Comparison of ENCODE assay signal across 1 cellular context in genomic region chr15:65940618-65940909, GRCh38.
TF ChIP-seq lines count a peak whose summit lies in the region.

No MANE protein-coding gene starts in this region.

TF ChIP-seq in GM23338, 12 proteins besides CTCF, POLR2A, EP300 and RAD21 (continued from another document):
- TF ChIP-seq ETS1 (IDR thresholded peaks at IDR 0.05) = no peak
- no peak for TF ChIP-seq NANOG (IDR thresholded peaks at IDR 0.05; ENCODE audit: borderline replicate concordance)
- TF ChIP-seq ZNF114 (CRISPR knock-in tag; IDR thresholded peaks at IDR 0.05) = no peak
- TF ChIP-seq JUNB (IDR thresholded peaks at IDR 0.05; ENCODE audit: unreplicated experiment) = no peak
- TF ChIP-seq ZNF331 (CRISPR knock-in tag; IDR thresholded peaks at IDR 0.05; ENCODE audit: low read depth) = no peak
